ENCODE assay signal across 20 cellular contexts in the genomic region with DNA sequence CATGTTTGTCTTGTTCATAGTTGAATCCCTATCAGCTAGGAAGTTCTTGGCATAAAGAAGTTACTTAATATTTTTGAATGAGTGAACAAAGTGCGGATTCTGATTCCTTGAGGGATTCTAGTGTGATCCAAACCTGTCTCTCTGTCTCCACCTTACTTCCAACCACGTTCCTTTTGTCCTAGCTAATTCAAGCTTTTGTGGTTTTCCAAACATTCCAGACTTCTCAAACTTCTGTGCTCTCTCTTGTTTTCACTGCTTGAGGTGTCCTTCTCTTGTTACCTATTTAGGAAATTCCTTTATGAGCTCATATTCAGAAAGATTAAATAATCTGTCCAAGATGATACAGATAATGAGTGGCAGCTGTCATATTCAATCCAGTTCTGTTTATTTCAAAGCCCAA.
DNase-seq lines count a peak whose midpoint lies in the region; ATAC-seq and TF ChIP-seq lines count a peak whose summit lies in the region.
"Had no signal": no experiment of that assay in that cellular context is flagged by ENCODE, and none has a peak within 500 bp of the region (broad histone marks: within the 10 kb centered on the region; RNA-seq: fewer than 3 reads in every experiment).

No MANE protein-coding gene starts in this region.

- no peak overlapping the region for H3K4me2 ChIP-seq in GM23338

- H3K4me3 ChIP-seq in GM23338: no peak overlapping the region
- H3K4me3 ChIP-seq: GM12878 had no signal

- no peaks in the 10 kb centered on the region for H3F3A ChIP-seq in GM23338 (replicated peaks; ENCODE audit: low read depth)

- TF ChIP-seq CTCF in GM23338 (conservative IDR thresholded peaks at IDR 0.05; ENCODE audit: low read depth in 2 of 2): no peak

- H3K4me1 Mint-ChIP-seq in activated T-helper 2 cell treated with anti-CD3 and anti-CD28 coated beads, Interferon-gamma antibody, Interleukin-2, Interleukin-4, amounts not matched to agents 10 μg/mL and 5 μg/mL and 100 μg/mL, durations not matched to agents 14 hours and 24 hours and 36 hours (ENCODE audit: low read depth): no peaks in the 10 kb centered on the region
- H3K4me1 Mint-ChIP-seq in GM23338: no peaks in the 10 kb centered on the region; the same call in 2 of the 3 replicates
- H3K4me1 Mint-ChIP-seq: CD4-positive, CD25-positive, alpha-beta regulatory T cell; CD8-positive, alpha-beta memory T cell; H9 had no signal

- no peak for ATAC-seq in GM23338
- ATAC-seq: GM12878 had no signal

- H3K27me3 ChIP-seq in GM23338 (ENCODE audit: insufficient read depth): no peaks in the 10 kb centered on the region
- H3K27me3 ChIP-seq: BE2C had no signal

- H3K27me3 Mint-ChIP-seq in activated T-helper 2 cell treated with anti-CD3 and anti-CD28 coated beads, Interferon-gamma antibody, Interleukin-2, Interleukin-4, amounts not matched to agents 10 μg/mL and 5 μg/mL and 100 μg/mL, durations not matched to agents 14 hours and 24 hours and 36 hours (ENCODE audit: low read depth): no peaks in the 10 kb centered on the region
- H3K27me3 Mint-ChIP-seq in GM23338 (ENCODE audit: insufficient read depth, low read depth, poor library complexity): no peaks in the 10 kb centered on the region
- H3K27me3 Mint-ChIP-seq: CD4-positive, CD25-positive, alpha-beta regulatory T cell; CD8-positive, alpha-beta memory T cell had no signal

- no peaks in the 10 kb centered on the region for H3K4me1 ChIP-seq in GM23338 (ENCODE audit: insufficient read depth)
- H3K4me1 ChIP-seq: BE2C had no signal

- H3K27ac Mint-ChIP-seq in activated T-helper 2 cell treated with anti-CD3 and anti-CD28 coated beads, Interferon-gamma antibody, Interleukin-2, Interleukin-4, amounts not matched to agents 10 μg/mL and 5 μg/mL and 100 μg/mL, durations not matched to agents 14 hours and 24 hours and 36 hours: no peak overlapping the region
- H3K27ac Mint-ChIP-seq in GM23338: no peak overlapping the region
- H3K27ac Mint-ChIP-seq: CD8-positive, alpha-beta memory T cell; H9 had no signal

- H4K20me1 ChIP-seq in GM23338 (replicated peaks; ENCODE audit: insufficient read depth): no peaks in the 10 kb centered on the region

- DNase-seq in NCI-H226 (peak; percentile 30), astrocyte of the hippocampus (ENCODE audit: low read depth, low spot score) (peak; percentile 53), glomerular visceral epithelial cell (ENCODE audit: extremely low spot score) (peak; percentile 24), renal cortical epithelial cell (ENCODE audit: low read depth) (peak; percentile 6), NCI-H1048 (lab: John Stamatoyannopoulos, UW) (no peak), GM23338 (ENCODE audit: low spot score) (no peak), NCI-H345 (lab: John Stamatoyannopoulos, UW) (no peak)
- no peak for DNase-seq in activated T-helper 2 cell treated with anti-CD3 and anti-CD28 coated beads, Interferon-gamma antibody, Interleukin-2, Interleukin-4, amounts not matched to agents 10 μg/mL and 5 μg/mL and 100 μg/mL, durations not matched to agents 14 hours and 24 hours and 36 hours (ENCODE audit: low spot score)
- DNase-seq: ACHN; BE2C; C1 segment of cervical spinal cord; CD4-positive, CD25-positive, alpha-beta regulatory T cell; CD8-positive, alpha-beta memory T cell; COR-L47; DMS 273 treated with DMSO at 0.1 percent for 48 hours; DMS53; DND-41; EL; H9 had no signal

- no peaks in the 10 kb centered on the region for H3K36me3 ChIP-seq in GM23338 (ENCODE audit: insufficient read depth)
- H3K36me3 ChIP-seq: BE2C had no signal

- H3K36me3 Mint-ChIP-seq in activated T-helper 2 cell treated with anti-CD3 and anti-CD28 coated beads, Interferon-gamma antibody, Interleukin-2, Interleukin-4, amounts not matched to agents 10 μg/mL and 5 μg/mL and 100 μg/mL, durations not matched to agents 14 hours and 24 hours and 36 hours (ENCODE audit: low read depth): no peaks in the 10 kb centered on the region
- H3K36me3 Mint-ChIP-seq in GM23338 (ENCODE audit: low read depth): no peaks in the 10 kb centered on the region

- H2AFZ ChIP-seq in GM23338: no peak overlapping the region

- no peak overlapping the region for H3K27ac ChIP-seq in GM23338 (ENCODE audit: low read depth)

- no peaks in the 10 kb centered on the region for H3K79me2 ChIP-seq in GM23338 (replicated peaks; ENCODE audit: insufficient read depth)

- H3K9me3 Mint-ChIP-seq in activated T-helper 2 cell treated with anti-CD3 and anti-CD28 coated beads, Interferon-gamma antibody, Interleukin-2, Interleukin-4, amounts not matched to agents 10 μg/mL and 5 μg/mL and 100 μg/mL, durations not matched to agents 14 hours and 24 hours and 36 hours: no peaks in the 10 kb centered on the region
- no peaks in the 10 kb centered on the region for H3K9me3 Mint-ChIP-seq in GM23338
- H3K9me3 Mint-ChIP-seq: CD4-positive, CD25-positive, alpha-beta regulatory T cell; H9 had no signal

- intact Hi-C loops in activated T-helper 2 cell treated with anti-CD3 and anti-CD28 coated beads, Interferon-gamma antibody, Interleukin-2, Interleukin-4, amounts not matched to agents 10 μg/mL and 5 μg/mL and 100 μg/mL, durations not matched to agents 14 hours and 24 hours and 36 hours (cut with micrococcal nuclease): no loop called here

- H3K4me3 Mint-ChIP-seq in activated T-helper 2 cell treated with anti-CD3 and anti-CD28 coated beads, Interferon-gamma antibody, Interleukin-2, Interleukin-4, amounts not matched to agents 10 μg/mL and 5 μg/mL and 100 μg/mL, durations not matched to agents 14 hours and 24 hours and 36 hours (ENCODE audit: low read depth): no peak overlapping the region
- no peak overlapping the region for H3K4me3 Mint-ChIP-seq in GM23338
- H3K4me3 Mint-ChIP-seq: CD4-positive, CD25-positive, alpha-beta regulatory T cell; CD8-positive, alpha-beta memory T cell; H9 had no signal

- H3K9me2 ChIP-seq in GM23338 (ENCODE audit: insufficient read depth): no peaks in the 10 kb centered on the region

TF ChIP-seq in GM23338, 12 proteins besides CTCF, POLR2A, EP300 and RAD21 (continues in another document):
- no peak for TF ChIP-seq EZH2 (IDR thresholded peaks at IDR 0.05; ENCODE audit: low read depth, unreplicated experiment)
- TF ChIP-seq, protein P1, sequence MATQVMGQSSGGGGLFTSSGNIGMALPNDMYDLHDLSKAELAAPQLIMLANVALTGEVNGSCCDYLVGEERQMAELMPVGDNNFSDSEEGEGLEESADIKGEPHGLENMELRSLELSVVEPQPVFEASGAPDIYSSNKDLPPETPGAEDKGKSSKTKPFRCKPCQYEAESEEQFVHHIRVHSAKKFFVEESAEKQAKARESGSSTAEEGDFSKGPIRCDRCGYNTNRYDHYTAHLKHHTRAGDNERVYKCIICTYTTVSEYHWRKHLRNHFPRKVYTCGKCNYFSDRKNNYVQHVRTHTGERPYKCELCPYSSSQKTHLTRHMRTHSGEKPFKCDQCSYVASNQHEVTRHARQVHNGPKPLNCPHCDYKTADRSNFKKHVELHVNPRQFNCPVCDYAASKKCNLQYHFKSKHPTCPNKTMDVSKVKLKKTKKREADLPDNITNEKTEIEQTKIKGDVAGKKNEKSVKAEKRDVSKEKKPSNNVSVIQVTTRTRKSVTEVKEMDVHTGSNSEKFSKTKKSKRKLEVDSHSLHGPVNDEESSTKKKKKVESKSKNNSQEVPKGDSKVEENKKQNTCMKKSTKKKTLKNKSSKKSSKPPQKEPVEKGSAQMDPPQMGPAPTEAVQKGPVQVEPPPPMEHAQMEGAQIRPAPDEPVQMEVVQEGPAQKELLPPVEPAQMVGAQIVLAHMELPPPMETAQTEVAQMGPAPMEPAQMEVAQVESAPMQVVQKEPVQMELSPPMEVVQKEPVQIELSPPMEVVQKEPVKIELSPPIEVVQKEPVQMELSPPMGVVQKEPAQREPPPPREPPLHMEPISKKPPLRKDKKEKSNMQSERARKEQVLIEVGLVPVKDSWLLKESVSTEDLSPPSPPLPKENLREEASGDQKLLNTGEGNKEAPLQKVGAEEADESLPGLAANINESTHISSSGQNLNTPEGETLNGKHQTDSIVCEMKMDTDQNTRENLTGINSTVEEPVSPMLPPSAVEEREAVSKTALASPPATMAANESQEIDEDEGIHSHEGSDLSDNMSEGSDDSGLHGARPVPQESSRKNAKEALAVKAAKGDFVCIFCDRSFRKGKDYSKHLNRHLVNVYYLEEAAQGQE (IDR thresholded peaks at IDR 0.05; ENCODE audit: unreplicated experiment): no peak

Comparison
In these comparisons a context has a peak if more than half of its experiments do, and no peak if none do; other contexts are left out.
1. DNase-seq: peak in NCI-H226 (single experiment), astrocyte of the hippocampus (single experiment), glomerular visceral epithelial cell (single experiment) and renal cortical epithelial cell (single experiment); none in activated T-helper 2 cell treated with anti-CD3 and anti-CD28 coated beads, Interferon-gamma antibody, Interleukin-2, Interleukin-4, amounts not matched to agents 10 μg/mL and 5 μg/mL and 100 μg/mL, durations not matched to agents 14 hours and 24 hours and 36 hours (single experiment), NCI-H1048 (single experiment), GM23338 (single experiment) and NCI-H345 (single experiment).